9 cellular contexts compared by ENCODE assay signal in the genomic region with DNA sequence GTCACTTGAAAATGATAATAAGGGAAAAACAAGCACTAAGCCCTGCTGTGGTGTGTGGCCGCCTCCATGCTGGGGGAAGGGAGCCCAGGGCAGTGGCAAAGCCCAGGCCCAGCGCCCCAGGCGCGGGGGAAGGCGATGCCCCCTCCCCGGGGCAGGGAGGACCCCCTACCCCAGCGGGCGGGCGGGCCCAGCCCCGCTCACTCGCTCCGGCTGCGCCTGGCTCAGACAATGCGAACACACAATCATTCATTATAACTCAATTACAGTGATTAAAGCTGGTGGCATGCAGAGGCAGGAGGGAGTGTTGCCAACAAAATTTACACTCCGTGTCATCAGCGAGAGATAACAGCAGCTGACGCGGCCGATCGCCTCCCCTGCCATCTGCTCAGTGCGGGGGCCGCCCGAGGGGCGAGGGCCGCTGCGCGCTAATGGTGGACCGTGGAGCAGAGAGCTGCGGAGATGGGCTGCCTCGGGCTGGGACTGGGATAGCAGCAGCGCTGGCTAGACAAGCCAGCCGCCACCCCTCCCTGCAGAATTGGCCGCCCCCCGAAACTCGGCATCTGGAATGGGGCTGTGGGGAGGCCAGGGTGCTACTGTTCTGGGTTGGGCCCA.
DNase-seq lines count a peak whose midpoint lies in the region; ATAC-seq, FAIRE-seq and TF ChIP-seq lines count a peak whose summit lies in the region.
"Had no signal": no experiment of that assay in that cellular context is flagged by ENCODE, and none has a peak within 500 bp of the region (broad histone marks: within the 10 kb centered on the region; RNA-seq: fewer than 3 reads in every experiment).

No MANE protein-coding gene starts in this region.

- H2AFZ ChIP-seq in mesenchymal stem cell (ENCODE audit: low read depth, low read length): no peak overlapping the region

- no peak overlapping the region for H2BK15ac ChIP-seq in mesenchymal stem cell (ENCODE audit: low read depth, poor library complexity, severe bottlenecking)

- H3K14ac ChIP-seq in mesenchymal stem cell (ENCODE audit: low read length in 2 of 2): no peak overlapping the region

- no peaks in the 10 kb centered on the region for H3K9me3 ChIP-seq in adipocyte (ENCODE audit: control insufficient read depth, low read length)
- no peaks in the 10 kb centered on the region for H3K9me3 ChIP-seq in mesenchymal stem cell (ENCODE audit: control insufficient read depth, low read length)

- 87% methylated on average over 24 of the region's 35 CpGs for WGBS in mesenchymal stem cell

- ATAC-seq in GM18909 (IDR thresholded peaks at IDR 0.05; ENCODE audit: poor library complexity, unreplicated experiment) (no peak), GM21723 (IDR thresholded peaks at IDR 0.05; ENCODE audit: unreplicated experiment) (no peak)

- H3K36me3 ChIP-seq in adipocyte (ENCODE audit: control insufficient read depth, insufficient read depth, low read length, severe bottlenecking) (no peaks in the 10 kb centered on the region), mesenchymal stem cell (ENCODE audit: control insufficient read depth in 1 of 2, insufficient read depth in 2 of 2, low read depth in 1 of 2, low read length in 2 of 2) (no peaks in the 10 kb centered on the region)

- no peak overlapping the region for H2BK12ac ChIP-seq in mesenchymal stem cell (ENCODE audit: low read length in 2 of 2)

- H3K4me2 ChIP-seq in mesenchymal stem cell (ENCODE audit: low read length, poor library complexity, severe bottlenecking): no peak overlapping the region

- no peak overlapping the region for H2BK120ac ChIP-seq in mesenchymal stem cell (ENCODE audit: low read depth, low read length)

- no peak overlapping the region for H3K23ac ChIP-seq in mesenchymal stem cell (ENCODE audit: low read length in 2 of 2)

- no peak for TF ChIP-seq CTCF in AG10803 (conservative IDR thresholded peaks at IDR 0.05; ENCODE audit: low read length)

- no peak overlapping the region for H4K91ac ChIP-seq in mesenchymal stem cell (ENCODE audit: low read length)

- no peak overlapping the region for H2AK5ac ChIP-seq in mesenchymal stem cell (ENCODE audit: low read length, severe bottlenecking)

- FAIRE-seq in GM19239 (lab: Jason Lieb, UNC): no peak
- FAIRE-seq: D721Med had no signal

- peak overlapping the region; percentile 38 for H3K4me3 ChIP-seq in AG10803 (ENCODE audit: low read length)
- H3K4me3 ChIP-seq in adipocyte (ENCODE audit: low read length): peak overlapping the region; percentile 42
- peak overlapping the region in 1 of 2 experiments; percentile 57 for H3K4me3 ChIP-seq in mesenchymal stem cell (ENCODE audit: insufficient read depth in 1 of 2, low read depth in 1 of 2, low read length in 2 of 2)

- H3K9ac ChIP-seq in adipocyte (ENCODE audit: low read length): peak overlapping the region; percentile 33
- H3K9ac ChIP-seq in mesenchymal stem cell (ENCODE audit: low read length): peak overlapping the region; percentile 70

- H3K27ac ChIP-seq in mesenchymal stem cell (ENCODE audit: low read length, poor library complexity, severe bottlenecking): no peak overlapping the region

- DNase-seq in AG10803 (ENCODE audit: low read depth) (peak; percentile 78), NCI-H1417 treated with DMSO at 0.1 percent for 48 hours (lab: John Stamatoyannopoulos, UW) (peak; percentile 88), adipocyte (ENCODE audit: low read depth) (peak; percentile 42), mesenchymal stem cell (no peak), NCI-H2029 (lab: John Stamatoyannopoulos, UW) (no peak), GM19239 (ENCODE audit: insufficient read length, low spot score) (no peak)

- no peak overlapping the region for H2BK5ac ChIP-seq in mesenchymal stem cell (ENCODE audit: low read depth, low read length, poor library complexity, severe bottlenecking)

- no peak overlapping the region for H3K18ac ChIP-seq in mesenchymal stem cell (ENCODE audit: low read depth in 1 of 2, low read length in 2 of 2)

- H3K27me3 ChIP-seq in adipocyte (replicated peaks; ENCODE audit: control insufficient read depth, insufficient read depth, low read length) (peaks cover 27% of the 10 kb centered on the region), mesenchymal stem cell (ENCODE audit: control insufficient read depth in 1 of 2, insufficient read depth in 1 of 2, low read length in 2 of 2) (peaks cover 46 to 65% of the 10 kb centered on the region in 2 experiments)

- H3K4ac ChIP-seq in mesenchymal stem cell (ENCODE audit: low read depth in 1 of 2, low read length in 2 of 2): no peak overlapping the region

- H3K79me1 ChIP-seq in mesenchymal stem cell (replicated peaks; ENCODE audit: low read length, poor library complexity, severe bottlenecking): no peaks in the 10 kb centered on the region

- H3K4me1 ChIP-seq in adipocyte (ENCODE audit: control insufficient read depth, insufficient read depth, low read length): peaks cover 10% of the 10 kb centered on the region
- H3K4me1 ChIP-seq in mesenchymal stem cell (ENCODE audit: control insufficient read depth, insufficient read depth, low read depth, low read length): no peaks in the 10 kb centered on the region

- H4K8ac ChIP-seq in mesenchymal stem cell (ENCODE audit: low read length): no peak overlapping the region

Comparison
In these comparisons a context has a peak if more than half of its experiments do, and no peak if none do; other contexts are left out.
1. DNase-seq: peak in AG10803 (single experiment), NCI-H1417 treated with DMSO at 0.1 percent for 48 hours (single experiment) and adipocyte (single experiment); none in mesenchymal stem cell (single experiment), NCI-H2029 (single experiment) and GM19239 (single experiment).